15 cellular contexts compared by ENCODE assay signal in the genomic region with DNA sequence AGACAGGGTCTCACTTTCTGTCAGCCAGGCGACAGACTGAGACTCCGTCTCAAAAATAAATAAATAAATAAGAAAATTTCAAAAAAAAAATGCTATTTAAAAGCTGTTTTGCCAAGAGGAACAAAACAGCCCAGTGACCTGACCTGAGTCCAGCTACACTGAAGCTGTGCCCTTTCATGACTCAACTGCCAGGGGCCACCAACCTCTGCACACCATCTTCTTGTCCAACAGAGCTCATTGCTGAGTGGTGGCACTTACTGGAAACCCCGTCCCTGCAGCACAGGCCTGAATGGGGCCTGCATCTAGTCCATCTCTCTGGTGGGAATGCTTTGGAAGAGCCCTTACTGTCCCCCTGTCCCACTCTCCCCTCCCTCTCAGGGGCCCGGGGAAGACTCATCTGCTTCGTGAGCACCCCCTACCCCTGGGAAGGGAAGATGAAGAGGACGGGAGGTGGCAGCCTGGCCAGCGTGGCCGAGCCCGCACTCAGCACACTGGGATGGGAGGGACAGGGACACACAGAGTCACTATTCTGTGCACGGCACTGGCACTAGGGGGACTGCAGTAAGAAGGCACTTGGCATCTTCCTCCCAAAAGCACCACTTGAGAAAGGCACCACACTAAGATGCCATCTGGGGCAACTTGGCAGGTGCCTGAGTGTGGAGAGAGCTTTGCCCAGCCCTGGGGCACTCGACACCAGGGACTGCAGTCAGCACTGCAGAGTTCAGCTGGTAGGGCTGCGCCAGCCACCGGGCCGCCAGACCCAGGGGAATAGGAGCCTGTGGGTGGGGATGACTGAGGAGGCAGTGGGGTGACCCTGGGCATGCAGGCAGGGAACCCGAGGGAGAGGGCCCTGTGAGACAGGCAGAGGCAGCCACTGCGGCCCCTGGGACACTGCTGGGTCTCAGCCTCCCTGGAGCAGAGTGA. TPM values are rescaled to one million over a fixed set of nuclear protein-coding genes. Genes with fewer than 3 reads are reported as not detected.
DNase-seq lines count a peak whose midpoint lies in the region; ATAC-seq and TF ChIP-seq lines count a peak whose summit lies in the region.
"Had no signal": no experiment of that assay in that cellular context is flagged by ENCODE, and none has a peak within 500 bp of the region (broad histone marks: within the 10 kb centered on the region; RNA-seq: fewer than 3 reads in every experiment).

No MANE protein-coding gene starts in this region.

- H3K9ac ChIP-seq in mesenchymal stem cell (ENCODE audit: low read length): no peak overlapping the region

- H3K4me3 Mint-ChIP-seq in chondrocyte (ENCODE audit: unreplicated experiment) (no peak overlapping the region), Calu3 (ENCODE audit: low read depth, unreplicated experiment) (no peak overlapping the region)

- no TSS peak for BruUV-seq in Calu3 (replicated peaks; lab: Mats Ljungman, UMichigan)

- no peak overlapping the region for H4K8ac ChIP-seq in mesenchymal stem cell (ENCODE audit: low read length)

- intact Hi-C loops in Right ventricle myocardium inferior (cut with DNase I) (no loop called here), cardiac septum (cut with DNase I) (no loop called here), aorta (cut with DNase I) (no loop called here), Calu3 (cut with micrococcal nuclease; ENCODE audit: unreplicated experiment) (no loop called here)

- H3K79me1 ChIP-seq in mesenchymal stem cell (replicated peaks; ENCODE audit: low read length, poor library complexity, severe bottlenecking): peaks cover 59% of the 10 kb centered on the region

- H3K4me3 ChIP-seq in mesenchymal stem cell (ENCODE audit: insufficient read depth in 1 of 2, low read depth in 1 of 2, low read length in 2 of 2) (no peak overlapping the region), aorta (ENCODE audit: low read length in 2 of 2) (no peak overlapping the region)
- H3K4me3 ChIP-seq: pancreas, SJCRH30, smooth muscle cell had no signal

- H3K4me1 ChIP-seq in mesenchymal stem cell (ENCODE audit: control insufficient read depth, insufficient read depth, low read depth, low read length): peaks cover 8% of the 10 kb centered on the region
- no peaks in the 10 kb centered on the region for H3K4me1 ChIP-seq in aorta (ENCODE audit: control insufficient read depth in 1 of 2, insufficient read depth in 2 of 2, low read length in 2 of 2)
- H3K4me1 ChIP-seq: pancreas had no signal

- H3K27me3 Mint-ChIP-seq in chondrocyte (ENCODE audit: low read depth) (no peaks in the 10 kb centered on the region), Calu3 (ENCODE audit: unreplicated experiment) (no peaks in the 10 kb centered on the region)

- H3K27ac ChIP-seq in mesenchymal stem cell (ENCODE audit: low read length, poor library complexity, severe bottlenecking): no peak overlapping the region
- no peak overlapping the region for H3K27ac ChIP-seq in aorta (ENCODE audit: low read depth in 1 of 2, low read length in 2 of 2)
- H3K27ac ChIP-seq: pancreas had no signal

- no peak overlapping the region for H2BK5ac ChIP-seq in mesenchymal stem cell (ENCODE audit: low read depth, low read length, poor library complexity, severe bottlenecking)

- peaks cover 3% of the 10 kb centered on the region for H3K4me1 Mint-ChIP-seq in chondrocyte (ENCODE audit: low read depth)
- H3K4me1 Mint-ChIP-seq in Calu3 (ENCODE audit: low read depth, unreplicated experiment): peaks cover 6% of the 10 kb centered on the region

- H2BK120ac ChIP-seq in mesenchymal stem cell (ENCODE audit: low read depth, low read length): no peak overlapping the region

- H3K9me3 Mint-ChIP-seq in chondrocyte (ENCODE audit: low read depth) (no peaks in the 10 kb centered on the region), Calu3 (ENCODE audit: low read depth, unreplicated experiment) (no peaks in the 10 kb centered on the region)

- no peak for TF ChIP-seq CTCF in chondrocyte (IDR thresholded peaks at IDR 0.05)
- no peak for TF ChIP-seq CTCF in Calu3 (IDR thresholded peaks at IDR 0.05; ENCODE audit: unreplicated experiment)

- H3K4ac ChIP-seq in mesenchymal stem cell (ENCODE audit: low read depth in 1 of 2, low read length in 2 of 2): no peak overlapping the region

- H4K91ac ChIP-seq in mesenchymal stem cell (ENCODE audit: low read length): peak overlapping the region; percentile 62

- H3K27me3 ChIP-seq in mesenchymal stem cell (ENCODE audit: control insufficient read depth in 1 of 2, insufficient read depth in 1 of 2, low read length in 2 of 2) (no peaks in the 10 kb centered on the region), aorta (ENCODE audit: control insufficient read depth in 1 of 2, insufficient read depth in 2 of 2, low read length in 1 of 2) (no peaks in the 10 kb centered on the region)
- H3K27me3 ChIP-seq: pancreas, SJCRH30 had no signal

- CTCF ChIA-PET in Calu3 (lab: Charles Lee): interaction anchor here (1.3 kb wide), 1 partner anchor 13 kb away, joined by 3 read pairs; the partner anchor contains the start of gene FBXO31

- H3K36me3 Mint-ChIP-seq in chondrocyte (ENCODE audit: low read depth): no peaks in the 10 kb centered on the region
- no peaks in the 10 kb centered on the region for H3K36me3 Mint-ChIP-seq in Calu3 (ENCODE audit: insufficient read depth, unreplicated experiment)

- H3K4me2 ChIP-seq in mesenchymal stem cell (ENCODE audit: low read length, poor library complexity, severe bottlenecking): no peak overlapping the region
- H3K4me2 ChIP-seq: smooth muscle cell had no signal

- H3K36me3 ChIP-seq in mesenchymal stem cell (ENCODE audit: control insufficient read depth in 1 of 2, insufficient read depth in 2 of 2, low read depth in 1 of 2, low read length in 2 of 2) (peaks cover 25 to 26% of the 10 kb centered on the region in 2 experiments), aorta (ENCODE audit: control insufficient read depth in 1 of 2, insufficient read depth in 2 of 2, low read length in 1 of 2) (no peaks in the 10 kb centered on the region)
- H3K36me3 ChIP-seq: pancreas, SJCRH30 had no signal

- no peak overlapping the region for H3K14ac ChIP-seq in mesenchymal stem cell (ENCODE audit: low read length in 2 of 2)

- H2AK5ac ChIP-seq in mesenchymal stem cell (ENCODE audit: low read length, severe bottlenecking): no peak overlapping the region

- 95% methylated on average over 14 of the region's 16 CpGs for WGBS in mesenchymal stem cell
- 66 to 70% methylated on average over 14 to 16 of the region's 16 CpGs for WGBS in aorta, 2 donors

- DNase-seq in Right ventricle myocardium inferior (ENCODE audit: missing footprints) (no peak), cardiac septum (ENCODE audit: low spot score) (no peak), chondrocyte (ENCODE audit: low spot score) (peak; percentile 67), mesenchymal stem cell (no peak), aorta (peak in 1 of 2 donors; percentile 51), Calu3 (no peak)
- DNase-seq: activated CD4-positive, alpha-beta T cell treated with anti-CD3 and anti-CD28 coated beads for 1 hour; activated gamma-delta T cell treated with Interleukin-2 at 50 U/mL for 16 hours; hippocampal formation; NCI-H510A; pancreas; SJCRH30 had no signal

- H3K23ac ChIP-seq in mesenchymal stem cell (ENCODE audit: low read length in 2 of 2): no peak overlapping the region

- H3K27ac Mint-ChIP-seq in chondrocyte (ENCODE audit: unreplicated experiment) (no peak overlapping the region), Calu3 (ENCODE audit: unreplicated experiment) (no peak overlapping the region)

- H2BK15ac ChIP-seq in mesenchymal stem cell (ENCODE audit: low read depth, poor library complexity, severe bottlenecking): no peak overlapping the region

- no peak overlapping the region for H2BK12ac ChIP-seq in mesenchymal stem cell (ENCODE audit: low read length in 2 of 2)

- peak overlapping the region in 1 of 2 experiments; percentile 34 for H3K18ac ChIP-seq in mesenchymal stem cell (ENCODE audit: low read depth in 1 of 2, low read length in 2 of 2)

- no peaks in the 10 kb centered on the region for H3K9me3 ChIP-seq in mesenchymal stem cell (ENCODE audit: control insufficient read depth, low read length)
- H3K9me3 ChIP-seq in aorta (ENCODE audit: control insufficient read depth, low read length): no peaks in the 10 kb centered on the region
- H3K9me3 ChIP-seq: pancreas, SJCRH30 had no signal

- no peak overlapping the region for H2AFZ ChIP-seq in mesenchymal stem cell (ENCODE audit: low read depth, low read length)

- peak; percentile 85 for ATAC-seq in Right ventricle myocardium inferior
- ATAC-seq in aorta (ENCODE audit: low FRiP score): peak; percentile 8
- no peak for ATAC-seq in HG02610 (IDR thresholded peaks at IDR 0.05; ENCODE audit: unreplicated experiment)
- ATAC-seq in GM19455 (IDR thresholded peaks at IDR 0.05; ENCODE audit: unreplicated experiment): no peak
- ATAC-seq: pancreas had no signal

RNA-seq across cellular contexts. Expression of gene FBXO31, which starts 13.5 kb away (rescaled TPM):
- total RNA-seq in Right ventricle myocardium inferior: 70.2 TPM
- 73.9 TPM for total RNA-seq in cardiac septum
- total RNA-seq in chondrocyte: 30.3 to 37.2 TPM (median 30.6 TPM) in 3 replicates
- 14.6 TPM for polyA plus RNA-seq in mesenchymal stem cell (2013, experiment 1 of 2)
- polyA plus RNA-seq in mesenchymal stem cell (2013, experiment 2 of 2): 15.2 TPM
- total RNA-seq in aorta: 10 to 100 TPM; 53.2 to 57.9 TPM
- 10 to 100 TPM in 1 of 2 donors, 1 to 10 TPM in 1; 6.0 to 28.9 TPM for polyA plus RNA-seq in aorta
- 40.4 and 43.7 TPM in 2 replicates for total RNA-seq in Calu3 (2022)

RNA-seq across cellular contexts. Expression of gene MAP1LC3B, which starts 22.1 kb away (rescaled TPM):
- total RNA-seq in Right ventricle myocardium inferior (125 TPM), cardiac septum (113 TPM), chondrocyte (139 to 189 TPM (median 186 TPM) in 3 replicates), aorta (10 to 100 TPM; 57.0 to 60.8 TPM), Calu3 (2022) (70.3 and 71.5 TPM in 2 replicates)
- polyA plus RNA-seq in mesenchymal stem cell (2013, experiment 1 of 2): 102 TPM
- 105 TPM for polyA plus RNA-seq in mesenchymal stem cell (2013, experiment 2 of 2)
- 10 to 100 TPM; 60.6 to 61.7 TPM for polyA plus RNA-seq in aorta

RNA-seq across cellular contexts. Expression of gene C16orf95, which starts 52.9 kb away (rescaled TPM):
- total RNA-seq in Right ventricle myocardium inferior: 4.2 TPM
- total RNA-seq in cardiac septum: 3.2 TPM
- 6.9 to 8.8 TPM (median 7.2 TPM) in 3 replicates for total RNA-seq in chondrocyte
- 3.7 TPM for polyA plus RNA-seq in mesenchymal stem cell (2013, experiment 1 of 2)
- polyA plus RNA-seq in mesenchymal stem cell (2013, experiment 2 of 2): 3.9 TPM
- 1 to 10 TPM; 2.2 to 3.5 TPM for total RNA-seq in aorta
- polyA plus RNA-seq in aorta: 1 to 10 TPM; 5.0 to 6.6 TPM
- total RNA-seq in Calu3 (2022): 3.8 and 3.9 TPM in 2 replicates

Comparison
In these comparisons a context has a peak if more than half of its experiments do, and no peak if none do; other contexts are left out.
1. ATAC-seq: peak in Right ventricle myocardium inferior (single experiment) and aorta (single experiment); none in HG02610 (single experiment) and GM19455 (single experiment).